1 cellular context compared by ENCODE assay signal in the genomic region with DNA sequence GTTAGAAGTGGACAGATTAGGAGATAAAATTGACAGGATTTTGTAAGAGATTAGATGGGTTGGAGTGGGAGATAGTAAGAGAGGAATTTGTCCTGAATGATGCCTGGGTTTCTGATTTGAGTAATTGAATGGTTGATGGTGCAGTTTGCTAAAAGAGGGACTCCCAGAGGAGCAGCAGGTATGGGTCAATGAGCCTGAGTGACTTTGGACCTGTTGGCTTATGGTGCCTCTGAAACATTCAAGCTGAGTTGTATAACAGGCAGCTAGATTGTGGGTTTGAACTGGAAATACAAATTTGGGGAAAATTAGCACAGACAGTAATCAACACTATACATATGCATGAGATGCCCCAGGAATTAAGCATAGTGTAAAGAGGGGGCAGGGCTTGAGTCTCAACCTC.
TF ChIP-seq lines count a peak whose summit lies in the region.

No MANE protein-coding gene starts in this region.

TF ChIP-seq in SK-N-SH treated with all-trans-retinoic acid at 6 μM for 48 hours, 23 proteins besides CTCF, POLR2A, EP300 and RAD21 (continued from another document):
- TF ChIP-seq, protein P1, sequence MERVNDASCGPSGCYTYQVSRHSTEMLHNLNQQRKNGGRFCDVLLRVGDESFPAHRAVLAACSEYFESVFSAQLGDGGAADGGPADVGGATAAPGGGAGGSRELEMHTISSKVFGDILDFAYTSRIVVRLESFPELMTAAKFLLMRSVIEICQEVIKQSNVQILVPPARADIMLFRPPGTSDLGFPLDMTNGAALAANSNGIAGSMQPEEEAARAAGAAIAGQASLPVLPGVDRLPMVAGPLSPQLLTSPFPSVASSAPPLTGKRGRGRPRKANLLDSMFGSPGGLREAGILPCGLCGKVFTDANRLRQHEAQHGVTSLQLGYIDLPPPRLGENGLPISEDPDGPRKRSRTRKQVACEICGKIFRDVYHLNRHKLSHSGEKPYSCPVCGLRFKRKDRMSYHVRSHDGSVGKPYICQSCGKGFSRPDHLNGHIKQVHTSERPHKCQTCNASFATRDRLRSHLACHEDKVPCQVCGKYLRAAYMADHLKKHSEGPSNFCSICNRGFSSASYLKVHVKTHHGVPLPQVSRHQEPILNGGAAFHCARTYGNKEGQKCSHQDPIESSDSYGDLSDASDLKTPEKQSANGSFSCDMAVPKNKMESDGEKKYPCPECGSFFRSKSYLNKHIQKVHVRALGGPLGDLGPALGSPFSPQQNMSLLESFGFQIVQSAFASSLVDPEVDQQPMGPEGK (CRISPR knock-in tag; IDR thresholded peaks at IDR 0.05; ENCODE audit: borderline replicate concordance): no peak
